ENCODE assay signal across 28 cellular contexts in the genomic region with DNA sequence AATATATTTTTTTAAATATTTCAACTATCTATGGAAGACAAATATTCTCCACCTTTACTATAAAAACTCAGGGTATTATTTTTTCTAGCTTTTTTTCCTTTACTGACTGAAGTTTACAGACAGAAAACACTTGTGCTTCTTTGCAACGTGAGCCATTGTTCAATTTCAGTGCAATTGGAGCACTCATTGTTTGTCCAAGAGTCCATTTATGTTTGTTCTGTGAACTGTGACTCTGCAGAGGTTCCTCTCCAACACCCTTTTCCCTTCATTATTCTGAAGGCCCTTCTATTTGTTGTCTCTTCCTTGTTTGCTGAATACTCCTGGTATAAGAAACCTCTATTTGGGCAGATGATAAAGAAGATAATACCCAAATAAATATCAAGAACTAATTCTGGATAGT. TPM values are rescaled to one million over a fixed set of nuclear protein-coding genes. Genes with fewer than 3 reads are reported as not detected.
DNase-seq lines count a peak whose midpoint lies in the region; TF ChIP-seq lines count a peak whose summit lies in the region.
"Had no signal": no experiment of that assay in that cellular context is flagged by ENCODE, and none has a peak within 500 bp of the region (broad histone marks: within the 10 kb centered on the region; RNA-seq: fewer than 3 reads in every experiment).

No MANE protein-coding gene starts in this region.

- H3K9me3 ChIP-seq in ascending aorta = no peaks in the 10 kb centered on the region
- H3K9me3 ChIP-seq: A549, BE2C, left ventricle myocardium inferior, testis, vagina had no signal

- H3K27ac ChIP-seq in ascending aorta = no peak overlapping the region
- H3K27ac ChIP-seq: A549, left ventricle myocardium inferior, SK-N-MC, testis, vagina had no signal

- peak overlapping the region; percentile 81 for H3K27ac Mint-ChIP-seq in dendritic cell treated with granulocyte-macrophage colony-stimulating factor and Interleukin-4, amounts not matched to agents 40 ng/mL and 50 ng/mL, for 4 days

- DNase-seq in NCI-H2107 treated with DMSO at 0.1 percent for 48 hours (lab: John Stamatoyannopoulos, UW; ENCODE audit: unreplicated experiment) (peak; percentile 10), NCI-H2107 (lab: John Stamatoyannopoulos, UW) (no peak), COLO668 (lab: John Stamatoyannopoulos, UW; ENCODE audit: unreplicated experiment) (peak; percentile 19), NCI-H2029 (lab: John Stamatoyannopoulos, UW) (peak; percentile 61), ascending aorta (ENCODE audit: low spot score in 2 of 2) (no peak), AG08396 (ENCODE audit: low spot score) (no peak), NCI-H1105 treated with DMSO at 0.1 percent for 48 hours (lab: John Stamatoyannopoulos, UW) (no peak)
- DNase-seq: activated CD4-positive, alpha-beta T cell treated with anti-CD3 and anti-CD28 coated beads for 1 hour; activated naive CD4-positive, alpha-beta T cell treated with anti-CD3 and anti-CD28 coated beads for 36 hours; activated T-cell treated with anti-CD3 and anti-CD28 coated beads, Interleukin-2, amount 50 U/mL, for 1 hour; aorta; BE2C; GDM1; left ventricle myocardium inferior; naive B cell; NCI-H1694 treated with DMSO at 0.1 percent for 48 hours; NCI-H524 treated with DMSO at 0.1 percent for 48 hours; RPMI8226; stimulated activated naive CD4-positive, alpha-beta T cell treated with Interleukin-2 at 50 U/mL for 16 hours; T-helper 17 cell; testis had no signal

- no peaks in the 10 kb centered on the region for H3K27me3 Mint-ChIP-seq in dendritic cell treated with granulocyte-macrophage colony-stimulating factor and Interleukin-4, amounts not matched to agents 40 ng/mL and 50 ng/mL, for 4 days
- H3K27me3 Mint-ChIP-seq: naive B cell, T-helper 17 cell had no signal

- H3K4me3 ChIP-seq in ascending aorta = no peak overlapping the region
- H3K4me3 ChIP-seq: A549, left ventricle myocardium inferior, SK-N-MC, smooth muscle cell, testis, vagina had no signal

- H3K4me1 ChIP-seq in ascending aorta = no peaks in the 10 kb centered on the region
- H3K4me1 ChIP-seq: A549, BE2C, left ventricle myocardium inferior, vagina had no signal

- no peaks in the 10 kb centered on the region for H3K36me3 ChIP-seq in ascending aorta
- H3K36me3 ChIP-seq: BE2C, left ventricle myocardium inferior, vagina had no signal

- H3K4me3 Mint-ChIP-seq in dendritic cell treated with granulocyte-macrophage colony-stimulating factor and Interleukin-4, amounts not matched to agents 40 ng/mL and 50 ng/mL, for 4 days = no peak overlapping the region
- H3K4me3 Mint-ChIP-seq: activated naive CD4-positive, alpha-beta T cell treated with anti-CD3 and anti-CD28 coated beads for 36 hours; T-helper 17 cell had no signal

- intact Hi-C loops in dendritic cell treated with granulocyte-macrophage colony-stimulating factor and Interleukin-4, amounts not matched to agents 40 ng/mL and 50 ng/mL, for 4 days (cut with micrococcal nuclease) = loop anchor here (2.0 kb wide), 1 partner anchor 37 kb away; a partner anchor contains a TSS
- intact Hi-C loops in ascending aorta (cut with DNase I) = no loop called here

- TF ChIP-seq CTCF in ascending aorta (IDR thresholded peaks at IDR 0.05) = no peak

- H3K4me1 Mint-ChIP-seq in dendritic cell treated with granulocyte-macrophage colony-stimulating factor and Interleukin-4, amounts not matched to agents 40 ng/mL and 50 ng/mL, for 4 days (ENCODE audit: low read depth) = peaks cover 57% of the 10 kb centered on the region

- H3K36me3 Mint-ChIP-seq in dendritic cell treated with granulocyte-macrophage colony-stimulating factor and Interleukin-4, amounts not matched to agents 40 ng/mL and 50 ng/mL, for 4 days (ENCODE audit: low read depth) = peaks cover 60% of the 10 kb centered on the region

- H3K27me3 ChIP-seq in ascending aorta = no peaks in the 10 kb centered on the region
- H3K27me3 ChIP-seq: testis, vagina had no signal

- no peaks in the 10 kb centered on the region for H3K9me3 Mint-ChIP-seq in dendritic cell treated with granulocyte-macrophage colony-stimulating factor and Interleukin-4, amounts not matched to agents 40 ng/mL and 50 ng/mL, for 4 days
- H3K9me3 Mint-ChIP-seq: activated naive CD4-positive, alpha-beta T cell treated with anti-CD3 and anti-CD28 coated beads for 36 hours; naive B cell had no signal

RNA-seq across cellular contexts. Expression of a gene that starts 37.4 kb away (rescaled TPM):
- not detected for total RNA-seq in ascending aorta
- total RNA-seq: fibroblast of lung, osteoblast had no signal

RNA-seq across cellular contexts. Expression of a gene that starts 40.2 kb away (rescaled TPM):
- 9.6 TPM for total RNA-seq in ascending aorta

Comparison
In these comparisons a context has a peak if more than half of its experiments do, and no peak if none do; other contexts are left out.
1. DNase-seq: peak in NCI-H2107 treated with DMSO at 0.1 percent for 48 hours (single experiment), COLO668 (single experiment) and NCI-H2029 (single experiment); none in NCI-H2107 (single experiment), ascending aorta (0 of 2), AG08396 (single experiment) and NCI-H1105 treated with DMSO at 0.1 percent for 48 hours (single experiment).